Comparison of ENCODE assay signal across 8 cellular contexts in genomic region chr5:151082274-151082902, GRCh38. TPM values are rescaled to one million over a fixed set of nuclear protein-coding genes. Genes with fewer than 3 reads are reported as not detected.
A peak's percentile ranks its signal among the peaks of the same experiment; 100 is the strongest.
DNase-seq lines count a peak whose midpoint lies in the region; ATAC-seq and TF ChIP-seq lines count a peak whose summit lies in the region.

No MANE protein-coding gene starts in this region.

- no peak for TF ChIP-seq POLR2A in body of pancreas (IDR thresholded peaks at IDR 0.05)

- H3K4me1 Mint-ChIP-seq in T-helper 1 cell treated with Interleukin-12 subunit alpha and Interleukin-12 subunit beta and Interleukin-4 antibody, amounts not matched to agents 30 μg/mL and 1 μg/mL, for 36 hours (ENCODE audit: low read depth) = peaks cover 72% of the 10 kb centered on the region
- peaks cover 38% of the 10 kb centered on the region for H3K4me1 Mint-ChIP-seq in osteocyte (ENCODE audit: unreplicated experiment)

- WGBS in body of pancreas, 2 donors = 64 to 67% methylated on average over 7 of the region's 7 CpGs

- peak overlapping the region; percentile 82 for H3K27ac ChIP-seq in duodenal mucosa (ENCODE audit: low read depth, low read length)
- H3K27ac ChIP-seq in body of pancreas = peak overlapping the region in 2 of 4 donors; percentile 94 to 97

- intact Hi-C loops in body of pancreas (cut with DNase I) (no loop called here), posterior vena cava (cut with DNase I) (no loop called here)

- H3K36me3 ChIP-seq in duodenal mucosa (ENCODE audit: control insufficient read depth in 1 of 2, insufficient read depth in 2 of 2, low read length in 2 of 2) = peaks cover 6 to 9% of the 10 kb centered on the region in 2 donors
- no peaks in the 10 kb centered on the region for H3K36me3 ChIP-seq in body of pancreas (replicated peaks in 1 of 2; ENCODE audit: insufficient read depth in 1 of 2, low read depth in 2 of 2)

- no peak for DNase-seq in T-helper 1 cell
- DNase-seq in NCI-H748 treated with DMSO at 0.1 percent for 48 hours (lab: John Stamatoyannopoulos, UW) = peak; percentile 9
- DNase-seq in osteocyte (ENCODE audit: extremely low spot score, unreplicated experiment) = no peak
- DNase-seq in AG08395 (ENCODE audit: low spot score) = no peak
- DNase-seq in body of pancreas = no peak
- DNase-seq in posterior vena cava (ENCODE audit: low spot score) = no peak

- peak overlapping the region; percentile 99 to 100 for H3K9ac ChIP-seq in duodenal mucosa (ENCODE audit: low read depth in 1 of 2, low read length in 2 of 2)

- H3K27me3 Mint-ChIP-seq in T-helper 1 cell treated with Interleukin-12 subunit alpha and Interleukin-12 subunit beta and Interleukin-4 antibody, amounts not matched to agents 30 μg/mL and 1 μg/mL, for 36 hours (ENCODE audit: low read depth) = no peaks in the 10 kb centered on the region
- H3K27me3 Mint-ChIP-seq in osteocyte (ENCODE audit: unreplicated experiment) = no peaks in the 10 kb centered on the region

- H3K4me1 ChIP-seq in duodenal mucosa (ENCODE audit: control insufficient read depth in 1 of 2, insufficient read depth in 2 of 2, low read length in 2 of 2) = peaks cover 70 to 81% of the 10 kb centered on the region in 2 donors
- peaks cover 61% of the 10 kb centered on the region for H3K4me1 ChIP-seq in body of pancreas

- TF ChIP-seq CTCF in osteocyte (IDR thresholded peaks at IDR 0.05) (peak; percentile 36), body of pancreas (IDR thresholded peaks at IDR 0.05) (peak in 3 of 7 experiments; percentile 10 to 26 (median 24))

- no peaks in the 10 kb centered on the region for H3K9me3 Mint-ChIP-seq in T-helper 1 cell treated with Interleukin-12 subunit alpha and Interleukin-12 subunit beta and Interleukin-4 antibody, amounts not matched to agents 30 μg/mL and 1 μg/mL, for 36 hours
- H3K9me3 Mint-ChIP-seq in osteocyte (ENCODE audit: unreplicated experiment) = no peaks in the 10 kb centered on the region

- H3K9me3 ChIP-seq in duodenal mucosa (ENCODE audit: control insufficient read depth in 1 of 2, low read length in 2 of 2) = no peaks in the 10 kb centered on the region
- H3K9me3 ChIP-seq in body of pancreas = no peaks in the 10 kb centered on the region

- no peak for ATAC-seq in body of pancreas

- H3K36me3 Mint-ChIP-seq in T-helper 1 cell treated with Interleukin-12 subunit alpha and Interleukin-12 subunit beta and Interleukin-4 antibody, amounts not matched to agents 30 μg/mL and 1 μg/mL, for 36 hours (ENCODE audit: low read depth) = peaks cover 37% of the 10 kb centered on the region
- peaks cover 3% of the 10 kb centered on the region for H3K36me3 Mint-ChIP-seq in osteocyte (ENCODE audit: unreplicated experiment)

- H3K27me3 ChIP-seq in duodenal mucosa (ENCODE audit: control insufficient read depth in 1 of 2, insufficient read depth in 2 of 2, low read length in 2 of 2) = no peaks in the 10 kb centered on the region
- no peaks in the 10 kb centered on the region for H3K27me3 ChIP-seq in body of pancreas

- H3K4me3 Mint-ChIP-seq in T-helper 1 cell treated with Interleukin-12 subunit alpha and Interleukin-12 subunit beta and Interleukin-4 antibody, amounts not matched to agents 30 μg/mL and 1 μg/mL, for 36 hours = peak overlapping the region; percentile 82
- peak overlapping the region; percentile 89 for H3K4me3 Mint-ChIP-seq in osteocyte (ENCODE audit: unreplicated experiment)

- peak overlapping the region; percentile 84 for H3K27ac Mint-ChIP-seq in T-helper 1 cell treated with Interleukin-12 subunit alpha and Interleukin-12 subunit beta and Interleukin-4 antibody, amounts not matched to agents 30 μg/mL and 1 μg/mL, for 36 hours
- peak overlapping the region; percentile 57 for H3K27ac Mint-ChIP-seq in osteocyte (ENCODE audit: unreplicated experiment)

- H3K4me3 ChIP-seq in duodenal mucosa (ENCODE audit: low read depth in 1 of 2, low read length in 2 of 2) (peak overlapping the region; percentile 89 to 96), body of pancreas (no peak overlapping the region)

RNA-seq across cellular contexts. Expression of gene TNIP1, which starts 1.6 kb away (rescaled TPM):
- total RNA-seq in osteocyte (73.5 and 85.5 TPM in 2 replicates), body of pancreas (100 to 1,000 TPM in 1 of 2 donors, 10 to 100 TPM in 1; 89.3 to 111 TPM), posterior vena cava (10 to 100 TPM; 56.7 to 77.5 TPM)

Comparison
In these comparisons a context has a peak if more than half of its experiments do, and no peak if none do; other contexts are left out.
1. H3K4me3 ChIP-seq: peak in duodenal mucosa (2 of 2); none in body of pancreas (0 of 2).